ENCODE assay signal across 9 cellular contexts in genomic region chr1:40630488-40631223, GRCh38. TPM values are rescaled to one million over a fixed set of nuclear protein-coding genes. Genes with fewer than 3 reads are reported as not detected.
DNase-seq lines count a peak whose midpoint lies in the region; ATAC-seq, FAIRE-seq and TF ChIP-seq lines count a peak whose summit lies in the region.
"Had no signal": no experiment of that assay in that cellular context is flagged by ENCODE, and none has a peak within 500 bp of the region (broad histone marks: within the 10 kb centered on the region; RNA-seq: fewer than 3 reads in every experiment).

No MANE protein-coding gene starts in this region.

- peaks cover 8% of the 10 kb centered on the region for H3K4me1 Mint-ChIP-seq in mesothelial cell of epicardium
- H3K4me1 Mint-ChIP-seq in CD4-positive, alpha-beta memory T cell = peaks cover 15 to 35% (median 24%) of the 10 kb centered on the region in 4 donors

- H3K4me1 ChIP-seq in CD4-positive, alpha-beta memory T cell (ENCODE audit: insufficient read depth, low read length) = peaks cover 18% of the 10 kb centered on the region

- peaks cover 5% of the 10 kb centered on the region for H3K36me3 Mint-ChIP-seq in mesothelial cell of epicardium
- H3K36me3 Mint-ChIP-seq in CD4-positive, alpha-beta memory T cell = peaks cover 0 to 4% of the 10 kb centered on the region in 2 donors

- POLR2A ChIA-PET in CD4-positive, alpha-beta memory T cell (lab: Charles Lee; ENCODE audit: partially characterized antibody) = no interaction called here

- H3K9me3 ChIP-seq in CD4-positive, alpha-beta memory T cell (ENCODE audit: control insufficient read depth in 1 of 2, low read length in 2 of 2) = no peaks in the 10 kb centered on the region

- no peaks in the 10 kb centered on the region for H3K9me3 Mint-ChIP-seq in mesothelial cell of epicardium
- H3K9me3 Mint-ChIP-seq in CD4-positive, alpha-beta memory T cell = no peaks in the 10 kb centered on the region

- FAIRE-seq in bronchial epithelial cell (lab: Jason Lieb, UNC) = no peak
- FAIRE-seq: GM18507 had no signal

- H3K27ac ChIP-seq in CD4-positive, alpha-beta memory T cell (ENCODE audit: low read depth, low read length) = no peak overlapping the region

- H3K4me3 ChIP-seq in bronchial epithelial cell (ENCODE audit: low read depth, low read length) = no peak overlapping the region
- H3K4me3 ChIP-seq in CD4-positive, alpha-beta memory T cell (ENCODE audit: low read length in 2 of 2) = no peak overlapping the region

- peak; percentile 56 for TF ChIP-seq CTCF in bronchial epithelial cell (IDR thresholded peaks at IDR 0.05; ENCODE audit: insufficient read depth, low read length, severe bottlenecking)
- peak; percentile 72 for TF ChIP-seq CTCF in mesothelial cell of epicardium (IDR thresholded peaks at IDR 0.05; ENCODE audit: unreplicated experiment)

- CTCF ChIA-PET in CD4-positive, alpha-beta memory T cell (lab: Charles Lee; ENCODE audit: partially characterized antibody) = interaction anchor here (0.7 to 1.2 kb wide), 7 partner anchors 20 to 563 kb away, joined by 3 to 4 read pairs (median 3); no protein-coding TSS in a partner anchor

- H3K27me3 Mint-ChIP-seq in mesothelial cell of epicardium (ENCODE audit: low read depth) = no peaks in the 10 kb centered on the region
- no peaks in the 10 kb centered on the region for H3K27me3 Mint-ChIP-seq in CD4-positive, alpha-beta memory T cell

- no peak for ATAC-seq in GM18505 (IDR thresholded peaks at IDR 0.05; ENCODE audit: unreplicated experiment)

- no peak for TF ChIP-seq POLR2A in GM18505 (IDR thresholded peaks at IDR 0.05; ENCODE audit: borderline replicate concordance, extremely low read depth, insufficient read depth, insufficient read length)

- H3K36me3 ChIP-seq in bronchial epithelial cell (ENCODE audit: control insufficient read depth, insufficient read depth, low read length) = no peaks in the 10 kb centered on the region
- no peaks in the 10 kb centered on the region for H3K36me3 ChIP-seq in CD4-positive, alpha-beta memory T cell (ENCODE audit: insufficient read depth, low read length)

- no peak overlapping the region for H3K4me3 Mint-ChIP-seq in mesothelial cell of epicardium
- H3K4me3 Mint-ChIP-seq in CD4-positive, alpha-beta memory T cell = no peak overlapping the region

- no peaks in the 10 kb centered on the region for H3K27me3 ChIP-seq in bronchial epithelial cell (ENCODE audit: control insufficient read depth, insufficient read depth, low read length)
- H3K27me3 ChIP-seq in CD4-positive, alpha-beta memory T cell (ENCODE audit: insufficient read depth, low read length) = no peaks in the 10 kb centered on the region

- DNase-seq in activated CD4-positive, CD25-positive, alpha-beta regulatory T cell treated with anti-CD3 and anti-CD28 coated beads, Interleukin-2, amount 50 U/mL, for 72 hours = peak; percentile 33
- DNase-seq in activated CD4-positive, CD25-positive, alpha-beta regulatory T cell (lab: John Stamatoyannopoulos, UW) = no peak
- DNase-seq in NCI-H748 (lab: John Stamatoyannopoulos, UW; ENCODE audit: unreplicated experiment) (peak; percentile 89), bronchial epithelial cell (ENCODE audit: low read depth) (peak; percentile 17), mesothelial cell of epicardium (ENCODE audit: low spot score in 2 of 2, unreplicated experiment in 2 of 2) (peak in 1 of 2 experiments; percentile 56), pons (ENCODE audit: low spot score) (no peak)
- DNase-seq in CD4-positive, alpha-beta memory T cell = no peak

- H3K27ac Mint-ChIP-seq in mesothelial cell of epicardium = no peak overlapping the region
- peak overlapping the region in 3 of 7 donors; percentile 16 to 82 (median 46) for H3K27ac Mint-ChIP-seq in CD4-positive, alpha-beta memory T cell

- intact Hi-C loops in CD4-positive, alpha-beta memory T cell (cut with micrococcal nuclease) = no loop called here

RNA-seq across cellular contexts. Expression of gene RIMS3, which starts 34.8 kb away (rescaled TPM):
- total RNA-seq in bronchial epithelial cell = 0.26 and 2.7 TPM in 2 replicates
- total RNA-seq in mesothelial cell of epicardium = 12.5 to 13.0 TPM (median 12.9 TPM) in 3 replicates
- 1 to 10 TPM; 2.0 to 2.3 TPM for total RNA-seq in CD4-positive, alpha-beta memory T cell
- 1 to 10 TPM; 1.5 to 3.4 TPM for polyA plus RNA-seq in CD4-positive, alpha-beta memory T cell

Comparison
In these comparisons a context has a peak if more than half of its experiments do, and no peak if none do; other contexts are left out.
1. DNase-seq: peak in activated CD4-positive, CD25-positive, alpha-beta regulatory T cell treated with anti-CD3 and anti-CD28 coated beads, Interleukin-2, amount 50 U/mL, for 72 hours (single experiment), NCI-H748 (single experiment) and bronchial epithelial cell (single experiment); none in activated CD4-positive, CD25-positive, alpha-beta regulatory T cell (0 of 4), pons (single experiment) and CD4-positive, alpha-beta memory T cell (0 of 5).